Comparison of ENCODE assay signal across 19 cellular contexts in genomic region chr22:22798716-22799115, GRCh38.
"Had no signal": no experiment of that assay in that cellular context is flagged by ENCODE, and none has a peak within 500 bp of the region (broad histone marks: within the 10 kb centered on the region; RNA-seq: fewer than 3 reads in every experiment).

No MANE protein-coding gene starts in this region.

- H2AFZ ChIP-seq: neural progenitor cell had no signal

- H3K9ac ChIP-seq: neural progenitor cell had no signal

- H3K27ac Mint-ChIP-seq: activated CD4-positive, alpha-beta T cell treated with anti-CD3 and anti-CD28 coated beads for 36 hours; activated CD8-positive, alpha-beta T cell treated with anti-CD3 and anti-CD28 coated beads, Interleukin-2, amount 10 ng/mL, durations not matched to agents 7 days and 5 days; neural progenitor cell; T-helper 2 cell treated with Interferon-gamma antibody and Interleukin-4, amounts not matched to agents 5 μg/mL and 100 μg/mL, for 36 hours had no signal

- H3K9me3 Mint-ChIP-seq: neural progenitor cell; T-helper 2 cell treated with Interferon-gamma antibody and Interleukin-4, amounts not matched to agents 5 μg/mL and 100 μg/mL, for 36 hours had no signal

- H3K36me3 Mint-ChIP-seq: neural progenitor cell had no signal

- H3K9me3 ChIP-seq: gastrocnemius medialis, left lung, psoas muscle, thoracic aorta had no signal

- H3K4me1 Mint-ChIP-seq: neural progenitor cell had no signal

- H3K27me3 Mint-ChIP-seq: activated CD4-positive, alpha-beta T cell treated with anti-CD3 and anti-CD28 coated beads for 36 hours had no signal

- H3K4me3 ChIP-seq: coronary artery, gastrocnemius medialis, left lung, neural progenitor cell, psoas muscle, skin epidermis, thoracic aorta had no signal

- H3K27me3 ChIP-seq: left lung had no signal

- DNase-seq: activated CD4-positive, alpha-beta T cell treated with anti-CD3 and anti-CD28 coated beads for 36 hours; activated CD8-positive, alpha-beta memory T cell treated with anti-CD3 and anti-CD28 coated beads, Interleukin-2, amount 50 U/mL, for 48 hours; activated CD8-positive, alpha-beta T cell treated with anti-CD3 and anti-CD28 coated beads, Interleukin-2, amount 10 ng/mL, durations not matched to agents 7 days and 5 days; activated effector memory CD4-positive, alpha-beta T cell treated with anti-CD3 and anti-CD28 coated beads, Interleukin-2, amount 50 U/mL, for 16 hours; activated naive CD4-positive, alpha-beta T cell treated with anti-CD3 and anti-CD28 coated beads, Interleukin-2, amount 50 U/mL, for 16 hours; activated T-cell treated with anti-CD3 and anti-CD28 coated beads, Interleukin-2, amount 50 U/mL, for 48 hours; aorta; brain microvascular endothelial cell; erythroblast; gastrocnemius medialis; left lung; psoas muscle; right cardiac atrium; stimulated activated CD4-positive, alpha-beta T cell treated with anti-CD3 and anti-CD28 coated beads, Interleukin-2, amount 100 ng/mL, for 48 hours had no signal

- H3K27ac ChIP-seq: brain microvascular endothelial cell, coronary artery, gastrocnemius medialis, left lung, neural progenitor cell, psoas muscle, skin epidermis, thoracic aorta had no signal

- H3K4me1 ChIP-seq: gastrocnemius medialis, left lung, neural progenitor cell, psoas muscle had no signal

- H3K4me2 ChIP-seq: neural progenitor cell had no signal

- ATAC-seq: activated CD4-positive, alpha-beta T cell treated with anti-CD3 and anti-CD28 coated beads for 36 hours; activated CD8-positive, alpha-beta T cell treated with anti-CD3 and anti-CD28 coated beads, Interleukin-2, amount 10 ng/mL, durations not matched to agents 7 days and 5 days; gastrocnemius medialis; left lung; psoas muscle; right cardiac atrium had no signal

- H3K4me3 Mint-ChIP-seq: activated CD4-positive, alpha-beta T cell treated with anti-CD3 and anti-CD28 coated beads for 36 hours; activated CD8-positive, alpha-beta T cell treated with anti-CD3 and anti-CD28 coated beads, Interleukin-2, amount 10 ng/mL, durations not matched to agents 7 days and 5 days; neural progenitor cell; T-helper 2 cell treated with Interferon-gamma antibody and Interleukin-4, amounts not matched to agents 5 μg/mL and 100 μg/mL, for 36 hours had no signal

- H3K36me3 ChIP-seq: brain microvascular endothelial cell, gastrocnemius medialis, left lung, neural progenitor cell, thoracic aorta had no signal
